8 cellular contexts compared by ENCODE assay signal in the genomic region with DNA sequence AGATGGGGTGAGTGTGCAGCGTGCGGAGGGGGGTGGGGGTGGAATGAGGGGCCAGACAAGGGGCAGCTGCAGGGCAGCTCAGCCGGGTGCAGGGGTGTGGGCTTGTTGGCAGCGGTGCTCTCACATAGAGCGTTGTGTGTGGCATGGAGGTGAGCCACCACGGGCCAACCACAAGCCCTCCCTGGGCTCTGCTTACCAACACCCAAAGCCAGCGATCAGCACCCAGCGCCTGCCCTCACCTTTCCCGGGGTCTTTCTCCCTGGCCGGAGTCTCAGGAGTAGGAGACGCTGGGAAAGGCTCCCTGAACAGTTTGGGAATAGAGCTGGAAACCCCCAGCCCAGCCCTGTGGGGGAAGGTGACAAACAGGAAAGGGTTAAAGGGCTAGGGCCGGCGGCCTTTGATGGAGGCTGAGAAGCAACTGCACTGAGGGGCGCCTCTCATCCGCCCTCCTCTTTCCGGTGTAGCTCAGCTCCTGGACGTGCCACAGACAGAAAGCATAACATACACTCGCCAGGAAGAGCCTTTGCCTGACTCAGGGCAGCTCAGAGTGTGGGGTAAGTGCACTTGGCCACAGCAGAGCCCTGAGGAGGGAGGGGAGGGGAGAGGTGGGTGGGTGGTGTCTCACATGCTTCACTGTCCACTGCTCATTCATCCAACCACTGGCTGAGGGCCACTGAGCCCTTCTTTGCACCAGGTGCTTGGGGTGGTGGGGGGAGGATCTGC. TPM values are rescaled to one million over a fixed set of nuclear protein-coding genes. Genes with fewer than 3 reads are reported as not detected.
DNase-seq lines count a peak whose midpoint lies in the region; ATAC-seq and TF ChIP-seq lines count a peak whose summit lies in the region.

No MANE protein-coding gene starts in this region.

- no peaks in the 10 kb centered on the region for H3K27me3 ChIP-seq in foreskin keratinocyte
- no peaks in the 10 kb centered on the region for H3K27me3 ChIP-seq in trophoblast cell (ENCODE audit: insufficient read depth, low read length)

- peak overlapping the region; percentile 43 for H4K12ac ChIP-seq in trophoblast cell (ENCODE audit: low read depth, low read length)

- peaks cover 5% of the 10 kb centered on the region for H3K9me3 ChIP-seq in trophoblast cell (ENCODE audit: insufficient read depth, low read depth, low read length)

- peaks cover 85% of the 10 kb centered on the region for H3K4me1 Mint-ChIP-seq in activated T-cell treated with anti-CD3 and anti-CD28 coated beads, Interleukin-2, amount 50 U/mL, for 4 hours (ENCODE audit: low read depth)

- H2AFZ ChIP-seq in trophoblast cell (ENCODE audit: insufficient read depth, low read length, poor library complexity), result peak overlapping the region; percentile 84

- H3K27ac ChIP-seq in foreskin keratinocyte, result peak overlapping the region; percentile 64
- H3K27ac ChIP-seq in trophoblast cell (ENCODE audit: low read depth, low read length), result peak overlapping the region; percentile 45

- H3K79me1 ChIP-seq in trophoblast cell (ENCODE audit: low read length), result peaks cover 11% of the 10 kb centered on the region

- H3K4me3 ChIP-seq in NB4 (ENCODE audit: low read depth, low read length), result peak overlapping the region; percentile 94
- peak overlapping the region; percentile 65 for H3K4me3 ChIP-seq in trophoblast cell (ENCODE audit: low read depth, low read length)

- H4K91ac ChIP-seq in trophoblast cell (ENCODE audit: low read depth, low read length), result peak overlapping the region; percentile 87

- ATAC-seq in GM21723 (IDR thresholded peaks at IDR 0.05; ENCODE audit: unreplicated experiment) (peak; percentile 28), foreskin keratinocyte (peak; percentile 34), GM18520 (IDR thresholded peaks at IDR 0.05; ENCODE audit: unreplicated experiment) (no peak)
- ATAC-seq in activated T-cell treated with anti-CD3 and anti-CD28 coated beads, Interleukin-2, amount 50 U/mL, for 4 hours, result peak; percentile 58 to 67

- peaks cover 4% of the 10 kb centered on the region for H3K79me2 ChIP-seq in trophoblast cell (ENCODE audit: control insufficient read depth, insufficient read depth, low read length, poor library complexity)

- H2BK120ac ChIP-seq in trophoblast cell (ENCODE audit: insufficient read depth, low read length, poor library complexity), result peak overlapping the region; percentile 67

- TF ChIP-seq CTCF in NB4 (IDR thresholded peaks at IDR 0.05; ENCODE audit: low read depth, low read length), result no peak
- TF ChIP-seq CTCF in foreskin keratinocyte (conservative IDR thresholded peaks at IDR 0.05), result no peak

- DNase-seq in Daoy (ENCODE audit: low read depth) (peak; percentile 90), NB4 (ENCODE audit: low read depth) (peak; percentile 92), foreskin keratinocyte (peak in 1 of 2 donors; percentile 32), trophoblast cell (peak in 1 of 2 donors; percentile 26), NCI-H128 (lab: John Stamatoyannopoulos, UW; ENCODE audit: unreplicated experiment) (no peak)
- DNase-seq in activated T-cell treated with anti-CD3 and anti-CD28 coated beads, Interleukin-2, amount 50 U/mL, for 4 hours, result peak; percentile 30

- peak overlapping the region; percentile 76 for H3K18ac ChIP-seq in trophoblast cell (ENCODE audit: low read length)

- no peaks in the 10 kb centered on the region for H3K36me3 ChIP-seq in trophoblast cell (ENCODE audit: control insufficient read depth in 1 of 2, insufficient read depth in 2 of 2, low read length in 2 of 2)

- no CpG with 5 or more reads among the region's 18 CpGs for WGBS in trophoblast cell (ENCODE audit: extremely low coverage, insufficient coverage, insufficient read length)

- peak overlapping the region; percentile 87 for H3K4me3 Mint-ChIP-seq in activated T-cell treated with anti-CD3 and anti-CD28 coated beads, Interleukin-2, amount 50 U/mL, for 4 hours

- TF ChIP-seq POLR2A in NB4 (IDR thresholded peaks at IDR 0.05; ENCODE audit: extremely low read depth, insufficient read length), result peak; percentile 47

- no peaks in the 10 kb centered on the region for H3K9me3 Mint-ChIP-seq in activated T-cell treated with anti-CD3 and anti-CD28 coated beads, Interleukin-2, amount 50 U/mL, for 4 hours

- no peak overlapping the region for H3K23ac ChIP-seq in trophoblast cell (ENCODE audit: low read length)

- H3K4ac ChIP-seq in trophoblast cell (ENCODE audit: low read depth, low read length), result peak overlapping the region; percentile 61

- H3K36me3 Mint-ChIP-seq in activated T-cell treated with anti-CD3 and anti-CD28 coated beads, Interleukin-2, amount 50 U/mL, for 4 hours (ENCODE audit: insufficient read depth), result peaks cover 14% of the 10 kb centered on the region

- H3K4me2 ChIP-seq in trophoblast cell (ENCODE audit: low read length), result peak overlapping the region; percentile 70

- peak overlapping the region; percentile 23 for H3K14ac ChIP-seq in trophoblast cell (ENCODE audit: low read length)

- H3K27me3 Mint-ChIP-seq in activated T-cell treated with anti-CD3 and anti-CD28 coated beads, Interleukin-2, amount 50 U/mL, for 4 hours (ENCODE audit: low read depth), result no peaks in the 10 kb centered on the region

- peak overlapping the region; percentile 47 for H2BK5ac ChIP-seq in trophoblast cell (ENCODE audit: low read depth, low read length, poor library complexity)

- H3K9ac ChIP-seq in trophoblast cell (ENCODE audit: low read length), result peak overlapping the region; percentile 21

- H2AK5ac ChIP-seq in trophoblast cell (ENCODE audit: low read length), result no peak overlapping the region

- H4K8ac ChIP-seq in trophoblast cell (ENCODE audit: low read depth, low read length), result peak overlapping the region; percentile 71

- H3K4me1 ChIP-seq in foreskin keratinocyte (peaks cover 12% of the 10 kb centered on the region), trophoblast cell (ENCODE audit: control insufficient read depth in 1 of 2, insufficient read depth in 2 of 2, low read length in 2 of 2) (peaks cover 22 to 33% of the 10 kb centered on the region in 2 experiments)

- H2BK12ac ChIP-seq in trophoblast cell (ENCODE audit: low read length), result peak overlapping the region; percentile 44

RNA-seq across cellular contexts. Expression of gene IKBKE, which starts 0.6 kb away (rescaled TPM):
- 12.2 and 14.7 TPM in 2 replicates for total RNA-seq in Daoy (2014; rRNA removed; shearing (Covaris generic))
- total RNA-seq in activated T-cell treated with anti-CD3 and anti-CD28 coated beads, Interleukin-2, amount 50 U/mL, for 4 hours, result 10 to 100 TPM; 14.7 to 17.2 (median 16.1) TPM
- 14.2 and 15.1 TPM in 2 replicates for total RNA-seq in foreskin keratinocyte
- polyA plus RNA-seq in foreskin keratinocyte, result 10.0 and 10.8 TPM in 2 replicates
- 3.0 and 3.3 TPM in 2 replicates for polyA plus RNA-seq in trophoblast cell (2013)

RNA-seq across cellular contexts. Expression of gene RASSF5, which starts 36.5 kb away (rescaled TPM):
- 0.69 and 1.5 TPM in 2 replicates for total RNA-seq in Daoy (2014; rRNA removed; shearing (Covaris generic))
- total RNA-seq in activated T-cell treated with anti-CD3 and anti-CD28 coated beads, Interleukin-2, amount 50 U/mL, for 4 hours, result 100 to 1,000 TPM; 179 to 227 (median 216) TPM
- 2.4 and 2.8 TPM in 2 replicates for total RNA-seq in foreskin keratinocyte
- polyA plus RNA-seq in foreskin keratinocyte, result 1.4 and 1.8 TPM in 2 replicates
- polyA plus RNA-seq in trophoblast cell (2013), result 0.07 and 0.08 TPM in 2 replicates

Comparison
In these comparisons a context has a peak if more than half of its experiments do, and no peak if none do; other contexts are left out.
1. RNA of gene RASSF5, which starts 36.5 kb away (total RNA-seq): 179 to 227 TPM in activated T-cell treated with anti-CD3 and anti-CD28 coated beads, Interleukin-2, amount 50 U/mL, for 4 hours; 2.4 to 2.8 TPM in foreskin keratinocyte and 0.69 to 1.5 TPM in Daoy; every median in the first group is over 10 times any median in the second.